In genomic region chr9:13171261-13171660, GRCh38 we compare ENCODE assay signal across 1 cellular context.
TF ChIP-seq lines count a peak whose summit lies in the region.

No MANE protein-coding gene starts in this region.

TF ChIP-seq in WTC11, 78 proteins besides CTCF, POLR2A, EP300 and RAD21 (continued from another document):
- TF ChIP-seq, protein P1, sequence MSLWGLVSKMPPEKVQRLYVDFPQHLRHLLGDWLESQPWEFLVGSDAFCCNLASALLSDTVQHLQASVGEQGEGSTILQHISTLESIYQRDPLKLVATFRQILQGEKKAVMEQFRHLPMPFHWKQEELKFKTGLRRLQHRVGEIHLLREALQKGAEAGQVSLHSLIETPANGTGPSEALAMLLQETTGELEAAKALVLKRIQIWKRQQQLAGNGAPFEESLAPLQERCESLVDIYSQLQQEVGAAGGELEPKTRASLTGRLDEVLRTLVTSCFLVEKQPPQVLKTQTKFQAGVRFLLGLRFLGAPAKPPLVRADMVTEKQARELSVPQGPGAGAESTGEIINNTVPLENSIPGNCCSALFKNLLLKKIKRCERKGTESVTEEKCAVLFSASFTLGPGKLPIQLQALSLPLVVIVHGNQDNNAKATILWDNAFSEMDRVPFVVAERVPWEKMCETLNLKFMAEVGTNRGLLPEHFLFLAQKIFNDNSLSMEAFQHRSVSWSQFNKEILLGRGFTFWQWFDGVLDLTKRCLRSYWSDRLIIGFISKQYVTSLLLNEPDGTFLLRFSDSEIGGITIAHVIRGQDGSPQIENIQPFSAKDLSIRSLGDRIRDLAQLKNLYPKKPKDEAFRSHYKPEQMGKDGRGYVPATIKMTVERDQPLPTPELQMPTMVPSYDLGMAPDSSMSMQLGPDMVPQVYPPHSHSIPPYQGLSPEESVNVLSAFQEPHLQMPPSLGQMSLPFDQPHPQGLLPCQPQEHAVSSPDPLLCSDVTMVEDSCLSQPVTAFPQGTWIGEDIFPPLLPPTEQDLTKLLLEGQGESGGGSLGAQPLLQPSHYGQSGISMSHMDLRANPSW (CRISPR knock-in tag; conservative IDR thresholded peaks at IDR 0.05; ENCODE audit: low read depth) = no peak
- no peak for TF ChIP-seq NR1H2 (CRISPR knock-in tag; IDR thresholded peaks at IDR 0.05)
- TF ChIP-seq, protein P2, sequence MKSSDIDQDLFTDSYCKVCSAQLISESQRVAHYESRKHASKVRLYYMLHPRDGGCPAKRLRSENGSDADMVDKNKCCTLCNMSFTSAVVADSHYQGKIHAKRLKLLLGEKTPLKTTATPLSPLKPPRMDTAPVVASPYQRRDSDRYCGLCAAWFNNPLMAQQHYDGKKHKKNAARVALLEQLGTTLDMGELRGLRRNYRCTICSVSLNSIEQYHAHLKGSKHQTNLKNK (CRISPR knock-in tag; IDR thresholded peaks at IDR 0.05) = no peak
- no peak for TF ChIP-seq ZBTB43 (CRISPR knock-in tag; IDR thresholded peaks at IDR 0.05)
- TF ChIP-seq CBFB (CRISPR knock-in tag; IDR thresholded peaks at IDR 0.05; ENCODE audit: low read depth) = no peak
TF ChIP-seq in WTC11: peak in this region for 0.
